ENCODE assay signal across 1 cellular context in genomic region chr1:160315359-160315758, GRCh38.
A peak's percentile ranks its signal among the peaks of the same experiment; 100 is the strongest.
TF ChIP-seq lines count a peak whose summit lies in the region.

No MANE protein-coding gene starts in this region.

TF ChIP-seq in HepG2, 621 proteins besides CTCF, POLR2A, EP300 and RAD21:
- TF ChIP-seq, protein P1, sequence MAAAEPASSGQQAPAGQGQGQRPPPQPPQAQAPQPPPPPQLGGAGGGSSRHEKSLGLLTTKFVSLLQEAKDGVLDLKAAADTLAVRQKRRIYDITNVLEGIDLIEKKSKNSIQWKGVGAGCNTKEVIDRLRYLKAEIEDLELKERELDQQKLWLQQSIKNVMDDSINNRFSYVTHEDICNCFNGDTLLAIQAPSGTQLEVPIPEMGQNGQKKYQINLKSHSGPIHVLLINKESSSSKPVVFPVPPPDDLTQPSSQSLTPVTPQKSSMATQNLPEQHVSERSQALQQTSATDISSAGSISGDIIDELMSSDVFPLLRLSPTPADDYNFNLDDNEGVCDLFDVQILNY (CRISPR knock-in tag; conservative IDR thresholded peaks at IDR 0.05), result no peak
- TF ChIP-seq ZNF460 (CRISPR knock-in tag; IDR thresholded peaks at IDR 0.05; ENCODE audit: borderline replicate concordance), result no peak
- TF ChIP-seq SOX6 (IDR thresholded peaks at IDR 0.05), result no peak
- peak; percentile 60; the same call in 1 of the 2 replicates for TF ChIP-seq SOX6 (CRISPR knock-in tag; IDR thresholded peaks at IDR 0.05)
- TF ChIP-seq RFX5 (IDR thresholded peaks at IDR 0.05; ENCODE audit: low read depth, low read length), result no peak
- TF ChIP-seq ZFP91 (CRISPR knock-in tag; IDR thresholded peaks at IDR 0.05; ENCODE audit: borderline replicate concordance), result no peak
- no peak for TF ChIP-seq ZNF891 (CRISPR knock-in tag; IDR thresholded peaks at IDR 0.05)
- peak; percentile 97 for TF ChIP-seq GFI1 (CRISPR knock-in tag; IDR thresholded peaks at IDR 0.05; ENCODE audit: borderline replicate concordance)
- TF ChIP-seq HNF4G (IDR thresholded peaks at IDR 0.05; ENCODE audit: borderline replicate concordance, low read depth, low read length), result no peak
- no peak for TF ChIP-seq HNF4G (CRISPR knock-in tag; IDR thresholded peaks at IDR 0.05; ENCODE audit: borderline replicate concordance, low read depth)
- no peak for TF ChIP-seq SOX13 (IDR thresholded peaks at IDR 0.05)
- TF ChIP-seq SOX13 (CRISPR knock-in tag; conservative IDR thresholded peaks at IDR 0.05 in 1 of 2, IDR thresholded peaks at IDR 0.05 in 1 of 2), result peak in 1 of 2 experiments; percentile 72; a peak in 2 of 4 replicates
- no peak for TF ChIP-seq FOXP1 (IDR thresholded peaks at IDR 0.05)
- TF ChIP-seq FOXP1 (CRISPR knock-in tag; IDR thresholded peaks at IDR 0.05), result peak; percentile 15; the same call in 1 of the 2 replicates
- TF ChIP-seq, protein P2, sequence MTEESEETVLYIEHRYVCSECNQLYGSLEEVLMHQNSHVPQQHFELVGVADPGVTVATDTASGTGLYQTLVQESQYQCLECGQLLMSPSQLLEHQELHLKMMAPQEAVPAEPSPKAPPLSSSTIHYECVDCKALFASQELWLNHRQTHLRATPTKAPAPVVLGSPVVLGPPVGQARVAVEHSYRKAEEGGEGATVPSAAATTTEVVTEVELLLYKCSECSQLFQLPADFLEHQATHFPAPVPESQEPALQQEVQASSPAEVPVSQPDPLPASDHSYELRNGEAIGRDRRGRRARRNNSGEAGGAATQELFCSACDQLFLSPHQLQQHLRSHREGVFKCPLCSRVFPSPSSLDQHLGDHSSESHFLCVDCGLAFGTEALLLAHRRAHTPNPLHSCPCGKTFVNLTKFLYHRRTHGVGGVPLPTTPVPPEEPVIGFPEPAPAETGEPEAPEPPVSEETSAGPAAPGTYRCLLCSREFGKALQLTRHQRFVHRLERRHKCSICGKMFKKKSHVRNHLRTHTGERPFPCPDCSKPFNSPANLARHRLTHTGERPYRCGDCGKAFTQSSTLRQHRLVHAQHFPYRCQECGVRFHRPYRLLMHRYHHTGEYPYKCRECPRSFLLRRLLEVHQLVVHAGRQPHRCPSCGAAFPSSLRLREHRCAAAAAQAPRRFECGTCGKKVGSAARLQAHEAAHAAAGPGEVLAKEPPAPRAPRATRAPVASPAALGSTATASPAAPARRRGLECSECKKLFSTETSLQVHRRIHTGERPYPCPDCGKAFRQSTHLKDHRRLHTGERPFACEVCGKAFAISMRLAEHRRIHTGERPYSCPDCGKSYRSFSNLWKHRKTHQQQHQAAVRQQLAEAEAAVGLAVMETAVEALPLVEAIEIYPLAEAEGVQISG (CRISPR knock-in tag; IDR thresholded peaks at IDR 0.05), result no peak
- no peak for TF ChIP-seq KDM3A (CRISPR knock-in tag; IDR thresholded peaks at IDR 0.05; ENCODE audit: low read depth)
- peak; percentile 73; the same call in 1 of the 2 replicates for TF ChIP-seq HMG20B (CRISPR knock-in tag; conservative IDR thresholded peaks at IDR 0.05)
- no peak for TF ChIP-seq BRD4 (CRISPR knock-in tag; IDR thresholded peaks at IDR 0.05)
- TF ChIP-seq PAXIP1 (CRISPR knock-in tag; conservative IDR thresholded peaks at IDR 0.05), result 0 out of 2 replicates have a peak, but pooled peaks have one; percentile 24
- 0 out of 2 replicates have a peak, but pooled peaks have one; percentile 22 for TF ChIP-seq SOX5 (CRISPR knock-in tag; IDR thresholded peaks at IDR 0.05; ENCODE audit: borderline replicate concordance)
- TF ChIP-seq ZNF597 (CRISPR knock-in tag; IDR thresholded peaks at IDR 0.05), result no peak
- TF ChIP-seq, protein P3, sequence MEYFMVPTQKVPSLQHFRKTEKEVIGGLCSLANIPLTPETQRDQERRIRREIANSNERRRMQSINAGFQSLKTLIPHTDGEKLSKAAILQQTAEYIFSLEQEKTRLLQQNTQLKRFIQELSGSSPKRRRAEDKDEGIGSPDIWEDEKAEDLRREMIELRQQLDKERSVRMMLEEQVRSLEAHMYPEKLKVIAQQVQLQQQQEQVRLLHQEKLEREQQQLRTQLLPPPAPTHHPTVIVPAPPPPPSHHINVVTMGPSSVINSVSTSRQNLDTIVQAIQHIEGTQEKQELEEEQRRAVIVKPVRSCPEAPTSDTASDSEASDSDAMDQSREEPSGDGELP (IDR thresholded peaks at IDR 0.05; ENCODE audit: borderline replicate concordance, low read depth), result peak; percentile 22; the same call in 1 of the 2 replicates
- TF ChIP-seq ZNF883 (CRISPR knock-in tag; IDR thresholded peaks at IDR 0.05; ENCODE audit: not compliant biosample characterization), result no peak
